ENCODE assay signal across 1 cellular context in the genomic region with DNA sequence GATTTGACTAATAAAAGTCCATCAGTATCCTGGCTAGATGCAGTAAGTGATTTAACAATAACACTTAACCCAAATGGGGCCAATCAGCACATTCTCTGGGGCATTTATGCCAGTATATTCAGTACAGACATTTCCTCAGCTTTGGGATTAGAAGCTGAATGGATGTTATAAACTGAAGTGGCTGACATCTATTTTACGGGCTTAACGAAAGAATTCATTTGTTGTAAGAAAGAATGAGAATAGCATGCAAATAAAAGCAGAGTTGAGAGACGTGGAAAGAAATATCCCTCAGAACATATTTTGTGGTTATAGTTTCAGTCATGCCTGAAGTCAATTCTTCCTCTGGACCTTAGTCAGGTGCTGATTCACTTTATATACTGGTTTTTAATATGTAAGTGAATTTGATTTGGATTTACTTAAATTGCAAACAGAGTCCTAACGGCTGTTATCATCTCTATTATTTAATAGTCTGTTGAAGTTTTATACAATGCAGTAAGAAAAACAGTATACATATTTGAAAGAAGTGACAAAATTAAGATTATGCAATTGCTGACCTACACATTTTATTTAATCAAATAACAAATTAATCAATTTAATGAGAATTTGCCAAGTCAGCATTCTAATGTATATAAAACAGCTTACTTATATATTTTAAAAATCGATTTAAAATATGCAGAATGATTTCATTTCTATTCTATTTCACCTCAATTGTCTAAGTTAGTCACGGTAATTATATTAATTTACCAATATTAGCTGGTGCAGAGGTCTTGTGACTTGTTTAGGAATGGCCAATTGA.
TF ChIP-seq lines count a peak whose summit lies in the region.

No MANE protein-coding gene starts in this region.

TF ChIP-seq in GM23338, 12 proteins besides CTCF, POLR2A, EP300 and RAD21:
- TF ChIP-seq, protein P1, sequence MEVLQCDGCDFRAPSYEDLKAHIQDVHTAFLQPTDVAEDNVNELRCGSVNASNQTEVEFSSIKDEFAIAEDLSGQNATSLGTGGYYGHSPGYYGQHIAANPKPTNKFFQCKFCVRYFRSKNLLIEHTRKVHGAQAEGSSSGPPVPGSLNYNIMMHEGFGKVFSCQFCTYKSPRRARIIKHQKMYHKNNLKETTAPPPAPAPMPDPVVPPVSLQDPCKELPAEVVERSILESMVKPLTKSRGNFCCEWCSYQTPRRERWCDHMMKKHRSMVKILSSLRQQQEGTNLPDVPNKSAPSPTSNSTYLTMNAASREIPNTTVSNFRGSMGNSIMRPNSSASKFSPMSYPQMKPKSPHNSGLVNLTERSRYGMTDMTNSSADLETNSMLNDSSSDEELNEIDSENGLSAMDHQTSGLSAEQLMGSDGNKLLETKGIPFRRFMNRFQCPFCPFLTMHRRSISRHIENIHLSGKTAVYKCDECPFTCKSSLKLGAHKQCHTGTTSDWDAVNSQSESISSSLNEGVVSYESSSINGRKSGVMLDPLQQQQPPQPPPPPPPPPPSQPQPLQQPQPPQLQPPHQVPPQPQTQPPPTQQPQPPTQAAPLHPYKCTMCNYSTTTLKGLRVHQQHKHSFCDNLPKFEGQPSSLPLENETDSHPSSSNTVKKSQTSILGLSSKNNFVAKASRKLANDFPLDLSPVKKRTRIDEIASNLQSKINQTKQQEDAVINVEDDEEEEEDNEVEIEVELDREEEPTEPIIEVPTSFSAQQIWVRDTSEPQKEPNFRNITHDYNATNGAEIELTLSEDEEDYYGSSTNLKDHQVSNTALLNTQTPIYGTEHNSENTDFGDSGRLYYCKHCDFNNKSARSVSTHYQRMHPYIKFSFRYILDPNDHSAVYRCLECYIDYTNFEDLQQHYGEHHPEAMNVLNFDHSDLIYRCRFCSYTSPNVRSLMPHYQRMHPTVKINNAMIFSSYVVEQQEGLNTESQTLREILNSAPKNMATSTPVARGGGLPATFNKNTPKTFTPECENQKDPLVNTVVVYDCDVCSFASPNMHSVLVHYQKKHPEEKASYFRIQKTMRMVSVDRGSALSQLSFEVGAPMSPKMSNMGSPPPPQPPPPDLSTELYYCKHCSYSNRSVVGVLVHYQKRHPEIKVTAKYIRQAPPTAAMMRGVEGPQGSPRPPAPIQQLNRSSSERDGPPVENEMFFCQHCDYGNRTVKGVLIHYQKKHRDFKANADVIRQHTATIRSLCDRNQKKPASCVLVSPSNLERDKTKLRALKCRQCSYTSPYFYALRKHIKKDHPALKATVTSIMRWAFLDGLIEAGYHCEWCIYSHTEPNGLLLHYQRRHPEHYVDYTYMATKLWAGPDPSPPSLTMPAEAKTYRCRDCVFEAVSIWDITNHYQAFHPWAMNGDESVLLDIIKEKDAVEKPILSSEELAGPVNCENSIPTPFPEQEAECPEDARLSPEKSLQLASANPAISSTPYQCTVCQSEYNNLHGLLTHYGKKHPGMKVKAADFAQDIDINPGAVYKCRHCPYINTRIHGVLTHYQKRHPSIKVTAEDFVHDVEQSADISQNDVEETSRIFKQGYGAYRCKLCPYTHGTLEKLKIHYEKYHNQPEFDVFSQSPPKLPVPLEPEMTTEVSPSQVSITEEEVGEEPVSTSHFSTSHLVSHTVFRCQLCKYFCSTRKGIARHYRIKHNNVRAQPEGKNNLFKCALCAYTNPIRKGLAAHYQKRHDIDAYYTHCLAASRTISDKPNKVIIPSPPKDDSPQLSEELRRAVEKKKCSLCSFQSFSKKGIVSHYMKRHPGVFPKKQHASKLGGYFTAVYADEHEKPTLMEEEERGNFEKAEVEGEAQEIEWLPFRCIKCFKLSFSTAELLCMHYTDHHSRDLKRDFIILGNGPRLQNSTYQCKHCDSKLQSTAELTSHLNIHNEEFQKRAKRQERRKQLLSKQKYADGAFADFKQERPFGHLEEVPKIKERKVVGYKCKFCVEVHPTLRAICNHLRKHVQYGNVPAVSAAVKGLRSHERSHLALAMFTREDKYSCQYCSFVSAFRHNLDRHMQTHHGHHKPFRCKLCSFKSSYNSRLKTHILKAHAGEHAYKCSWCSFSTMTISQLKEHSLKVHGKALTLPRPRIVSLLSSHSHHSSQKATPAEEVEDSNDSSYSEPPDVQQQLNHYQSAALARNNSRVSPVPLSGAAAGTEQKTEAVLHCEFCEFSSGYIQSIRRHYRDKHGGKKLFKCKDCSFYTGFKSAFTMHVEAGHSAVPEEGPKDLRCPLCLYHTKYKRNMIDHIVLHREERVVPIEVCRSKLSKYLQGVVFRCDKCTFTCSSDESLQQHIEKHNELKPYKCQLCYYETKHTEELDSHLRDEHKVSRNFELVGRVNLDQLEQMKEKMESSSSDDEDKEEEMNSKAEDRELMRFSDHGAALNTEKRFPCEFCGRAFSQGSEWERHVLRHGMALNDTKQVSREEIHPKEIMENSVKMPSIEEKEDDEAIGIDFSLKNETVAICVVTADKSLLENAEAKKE (CRISPR knock-in tag; IDR thresholded peaks at IDR 0.05): no peak
- no peak for TF ChIP-seq ZNF331 (CRISPR knock-in tag; IDR thresholded peaks at IDR 0.05; ENCODE audit: low read depth)
- TF ChIP-seq NANOG (IDR thresholded peaks at IDR 0.05; ENCODE audit: borderline replicate concordance): no peak
- TF ChIP-seq, protein P2, sequence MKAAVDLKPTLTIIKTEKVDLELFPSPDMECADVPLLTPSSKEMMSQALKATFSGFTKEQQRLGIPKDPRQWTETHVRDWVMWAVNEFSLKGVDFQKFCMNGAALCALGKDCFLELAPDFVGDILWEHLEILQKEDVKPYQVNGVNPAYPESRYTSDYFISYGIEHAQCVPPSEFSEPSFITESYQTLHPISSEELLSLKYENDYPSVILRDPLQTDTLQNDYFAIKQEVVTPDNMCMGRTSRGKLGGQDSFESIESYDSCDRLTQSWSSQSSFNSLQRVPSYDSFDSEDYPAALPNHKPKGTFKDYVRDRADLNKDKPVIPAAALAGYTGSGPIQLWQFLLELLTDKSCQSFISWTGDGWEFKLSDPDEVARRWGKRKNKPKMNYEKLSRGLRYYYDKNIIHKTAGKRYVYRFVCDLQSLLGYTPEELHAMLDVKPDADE (IDR thresholded peaks at IDR 0.05): no peak
- no peak for TF ChIP-seq ZNF114 (CRISPR knock-in tag; IDR thresholded peaks at IDR 0.05)
- TF ChIP-seq EZH2phosphoT487 (IDR thresholded peaks at IDR 0.05; ENCODE audit: unreplicated experiment): no peak
- TF ChIP-seq POLR2AphosphoS5 (IDR thresholded peaks at IDR 0.05; ENCODE audit: low read depth): no peak
- no peak for TF ChIP-seq JUNB (IDR thresholded peaks at IDR 0.05; ENCODE audit: unreplicated experiment)
- TF ChIP-seq, protein P3, sequence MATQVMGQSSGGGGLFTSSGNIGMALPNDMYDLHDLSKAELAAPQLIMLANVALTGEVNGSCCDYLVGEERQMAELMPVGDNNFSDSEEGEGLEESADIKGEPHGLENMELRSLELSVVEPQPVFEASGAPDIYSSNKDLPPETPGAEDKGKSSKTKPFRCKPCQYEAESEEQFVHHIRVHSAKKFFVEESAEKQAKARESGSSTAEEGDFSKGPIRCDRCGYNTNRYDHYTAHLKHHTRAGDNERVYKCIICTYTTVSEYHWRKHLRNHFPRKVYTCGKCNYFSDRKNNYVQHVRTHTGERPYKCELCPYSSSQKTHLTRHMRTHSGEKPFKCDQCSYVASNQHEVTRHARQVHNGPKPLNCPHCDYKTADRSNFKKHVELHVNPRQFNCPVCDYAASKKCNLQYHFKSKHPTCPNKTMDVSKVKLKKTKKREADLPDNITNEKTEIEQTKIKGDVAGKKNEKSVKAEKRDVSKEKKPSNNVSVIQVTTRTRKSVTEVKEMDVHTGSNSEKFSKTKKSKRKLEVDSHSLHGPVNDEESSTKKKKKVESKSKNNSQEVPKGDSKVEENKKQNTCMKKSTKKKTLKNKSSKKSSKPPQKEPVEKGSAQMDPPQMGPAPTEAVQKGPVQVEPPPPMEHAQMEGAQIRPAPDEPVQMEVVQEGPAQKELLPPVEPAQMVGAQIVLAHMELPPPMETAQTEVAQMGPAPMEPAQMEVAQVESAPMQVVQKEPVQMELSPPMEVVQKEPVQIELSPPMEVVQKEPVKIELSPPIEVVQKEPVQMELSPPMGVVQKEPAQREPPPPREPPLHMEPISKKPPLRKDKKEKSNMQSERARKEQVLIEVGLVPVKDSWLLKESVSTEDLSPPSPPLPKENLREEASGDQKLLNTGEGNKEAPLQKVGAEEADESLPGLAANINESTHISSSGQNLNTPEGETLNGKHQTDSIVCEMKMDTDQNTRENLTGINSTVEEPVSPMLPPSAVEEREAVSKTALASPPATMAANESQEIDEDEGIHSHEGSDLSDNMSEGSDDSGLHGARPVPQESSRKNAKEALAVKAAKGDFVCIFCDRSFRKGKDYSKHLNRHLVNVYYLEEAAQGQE (IDR thresholded peaks at IDR 0.05; ENCODE audit: unreplicated experiment): no peak
- TF ChIP-seq STAT1 (IDR thresholded peaks at IDR 0.05; ENCODE audit: unreplicated experiment): no peak
- TF ChIP-seq CREB1 (CRISPR knock-in tag; IDR thresholded peaks at IDR 0.05; ENCODE audit: low read depth): no peak
- no peak for TF ChIP-seq EZH2 (IDR thresholded peaks at IDR 0.05; ENCODE audit: low read depth, unreplicated experiment)
